Comparison of ENCODE assay signal across 8 cellular contexts in the genomic region with DNA sequence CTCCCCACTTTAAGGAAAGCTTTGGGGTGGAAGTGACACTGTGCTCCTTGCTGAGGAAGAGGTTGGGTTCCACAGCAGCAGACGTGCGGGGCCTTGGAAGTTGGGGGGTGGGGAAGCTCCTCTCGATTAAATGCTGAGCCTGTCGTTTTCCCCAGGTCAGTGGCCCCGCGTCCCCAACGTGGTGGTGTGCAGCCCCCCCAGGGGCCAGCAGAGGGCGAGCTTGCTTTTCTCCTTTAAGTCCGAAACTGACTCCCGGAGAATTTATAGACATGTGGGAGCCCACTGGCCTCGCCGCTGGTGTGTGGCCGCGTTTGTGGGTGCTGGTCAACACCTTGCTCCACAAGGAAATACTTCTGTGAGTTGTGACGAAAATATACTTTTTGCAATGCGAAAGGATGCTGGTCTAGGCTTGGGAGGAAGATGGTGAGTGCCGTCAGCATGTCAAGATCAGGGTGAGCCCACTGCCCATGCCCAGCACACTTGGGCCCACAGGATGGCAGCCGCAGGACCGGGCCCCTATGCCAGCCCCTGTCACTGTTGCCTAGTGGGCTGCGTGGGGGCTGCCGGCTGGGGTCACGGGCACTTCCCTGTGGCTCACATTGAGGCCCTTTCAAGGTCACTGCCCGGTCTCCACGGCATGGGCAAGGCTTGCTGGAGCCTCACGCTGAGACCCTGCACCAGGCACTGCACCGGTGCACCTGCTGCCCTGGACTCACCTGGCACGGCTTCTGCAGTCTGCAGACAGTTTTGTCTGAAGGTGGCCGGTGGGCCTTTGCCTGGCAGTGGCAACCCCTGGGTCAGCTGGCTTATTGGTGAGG. TPM values are rescaled to one million over a fixed set of nuclear protein-coding genes. Genes with fewer than 3 reads are reported as not detected.
DNase-seq lines count a peak whose midpoint lies in the region; ATAC-seq and TF ChIP-seq lines count a peak whose summit lies in the region.

No MANE protein-coding gene starts in this region.

- no peaks in the 10 kb centered on the region for H3K27me3 Mint-ChIP-seq in stimulated activated naive CD8-positive, alpha-beta T cell treated with anti-CD3 and anti-CD28 coated beads, Interleukin-15, amount 100 ng/mL, for 72 hours

- intact Hi-C loops in posterior vena cava (cut with DNase I), result loop anchor here (5.0 to 10.0 kb wide), 3 partner anchors 268 to 368 kb away; a partner anchor contains a TSS

- H3K4me3 Mint-ChIP-seq in stimulated activated naive CD8-positive, alpha-beta T cell treated with anti-CD3 and anti-CD28 coated beads, Interleukin-15, amount 100 ng/mL, for 72 hours, result no peak overlapping the region

- H3K27ac Mint-ChIP-seq in stimulated activated naive CD8-positive, alpha-beta T cell treated with anti-CD3 and anti-CD28 coated beads, Interleukin-15, amount 100 ng/mL, for 72 hours, result no peak overlapping the region

- peak; percentile 85 for TF ChIP-seq CTCF in WI38 (IDR thresholded peaks at IDR 0.05; ENCODE audit: low read depth, low read length)

- DNase-seq in DMS114 treated with DMSO at 0.1 percent for 48 hours (lab: John Stamatoyannopoulos, UW; ENCODE audit: unreplicated experiment) (peak; percentile 11), HT-29 (ENCODE audit: low spot score) (peak; percentile 45), dermis microvascular lymphatic vessel endothelial cell (ENCODE audit: low read depth in 2 of 2) (peak; percentile 38 to 64), medulla oblongata (ENCODE audit: extremely low spot score) (peak; percentile 72), posterior vena cava (ENCODE audit: low spot score) (no peak)
- peak; percentile 25 to 39 for DNase-seq in stimulated activated naive CD8-positive, alpha-beta T cell treated with anti-CD3 and anti-CD28 coated beads, Interleukin-15, amount 100 ng/mL, for 72 hours

- H3K9me3 Mint-ChIP-seq in stimulated activated naive CD8-positive, alpha-beta T cell treated with anti-CD3 and anti-CD28 coated beads, Interleukin-15, amount 100 ng/mL, for 72 hours, result no peaks in the 10 kb centered on the region

- H3K4me3 ChIP-seq in WI38 (ENCODE audit: low read depth, low read length), result no peak overlapping the region

- ATAC-seq in stimulated activated naive CD8-positive, alpha-beta T cell treated with anti-CD3 and anti-CD28 coated beads, Interleukin-15, amount 100 ng/mL, for 72 hours, result no peak
- ATAC-seq in GM18498 (IDR thresholded peaks at IDR 0.05; ENCODE audit: unreplicated experiment), result no peak

- H3K4me1 Mint-ChIP-seq in stimulated activated naive CD8-positive, alpha-beta T cell treated with anti-CD3 and anti-CD28 coated beads, Interleukin-15, amount 100 ng/mL, for 72 hours, result peaks cover 8% of the 10 kb centered on the region

RNA-seq across cellular contexts. Expression of a gene that starts 9.4 kb away (rescaled TPM):
- total RNA-seq in HT-29 (2014; rRNA removed; shearing (Covaris generic)), result 17.9 and 21.7 TPM in 2 replicates
- total RNA-seq in dermis microvascular lymphatic vessel endothelial cell (3.1 and 3.7 TPM in 2 replicates), posterior vena cava (10 to 100 TPM; 14.3 to 14.7 TPM)

RNA-seq across cellular contexts. Expression of a gene that starts 49.9 kb away (rescaled TPM):
- total RNA-seq in HT-29 (2014; rRNA removed; shearing (Covaris generic)), result not detected in 2 replicates
- total RNA-seq in dermis microvascular lymphatic vessel endothelial cell (not detected in 2 replicates), posterior vena cava (not detected)
